In the genomic region with DNA sequence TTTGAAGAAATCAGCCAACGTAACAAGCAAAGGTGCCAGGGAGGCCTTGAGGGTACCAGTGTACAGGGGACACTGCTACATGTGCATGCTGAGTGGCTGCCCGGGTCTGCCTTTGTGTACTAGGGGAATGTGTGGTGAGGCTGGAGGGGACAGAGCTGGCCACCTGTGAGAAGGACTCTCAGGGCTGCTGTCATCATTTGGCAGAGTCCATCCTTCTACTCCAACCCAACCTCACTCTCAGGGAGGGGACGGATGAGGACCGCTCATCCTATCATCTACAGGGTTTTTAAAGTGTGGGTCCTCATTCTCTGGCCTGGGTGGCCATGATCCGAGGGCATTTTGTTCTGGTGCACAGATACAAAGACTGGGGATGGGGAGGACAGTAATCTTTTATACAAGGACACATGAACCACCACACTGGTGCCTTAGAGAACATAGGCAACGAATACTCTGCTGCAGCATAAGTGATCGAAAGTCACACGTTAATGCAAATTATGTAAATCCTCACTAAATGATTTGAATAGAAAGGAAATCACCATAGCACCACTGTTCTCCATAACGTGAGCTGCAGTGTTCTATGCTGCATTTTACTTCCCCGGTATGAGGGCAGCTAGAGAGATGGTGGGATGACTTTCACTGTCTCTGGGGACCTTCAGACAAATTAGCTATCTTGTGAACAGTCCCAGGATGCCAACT, we compare ENCODE assay signal across 1 cellular context.
TF ChIP-seq lines count a peak whose summit lies in the region.

No MANE protein-coding gene starts in this region.

TF ChIP-seq in GM12878, 131 proteins besides CTCF, POLR2A, EP300 and RAD21 (continued from another document and continues in another):
- TF ChIP-seq HSF1 (IDR thresholded peaks at IDR 0.05; ENCODE audit: low read depth, low read length) (no peak), MEF2A (IDR thresholded peaks at IDR 0.05; ENCODE audit: insufficient read depth, low read depth, low read length) (0 out of 2 replicates have a peak, but pooled peaks have one; percentile 12), GATAD2B (conservative IDR thresholded peaks at IDR 0.05; ENCODE audit: low read depth) (no peak; the same call in 1 of the 2 replicates), IKZF1 (conservative IDR thresholded peaks at IDR 0.05) (no peak), ZBED1 (IDR thresholded peaks at IDR 0.05; ENCODE audit: borderline replicate concordance) (peak; percentile 77; the same call in 1 of the 2 replicates), RBBP5 (conservative IDR thresholded peaks at IDR 0.05) (no peak), CHD2 (IDR thresholded peaks at IDR 0.05; ENCODE audit: borderline replicate concordance, low read depth, low read length) (peak; percentile 53; the same call in 1 of the 2 replicates), KDM1A (IDR thresholded peaks at IDR 0.05; ENCODE audit: borderline replicate concordance) (no peak), ZBTB40 (IDR thresholded peaks at IDR 0.05; ENCODE audit: borderline replicate concordance) (0 out of 2 replicates have a peak, but pooled peaks have one; percentile 30), BHLHE40 (IDR thresholded peaks at IDR 0.05; ENCODE audit: borderline replicate concordance in 1 of 2, low read depth in 2 of 2, low read length in 1 of 2) (peak; percentile 97 to 99), ZNF274 (IDR thresholded peaks at IDR 0.05; ENCODE audit: insufficient read depth, insufficient read length) (no peak), ZZZ3 (IDR thresholded peaks at IDR 0.05; ENCODE audit: control insufficient read depth, insufficient read length, low read depth) (no peak), MXI1 (IDR thresholded peaks at IDR 0.05; ENCODE audit: low read depth, low read length) (peak; percentile 70; the same call in 1 of the 2 replicates), MEF2B (IDR thresholded peaks at IDR 0.05; ENCODE audit: partially characterized antibody, poor library complexity, severe bottlenecking) (peak; percentile 98), SP1 (IDR thresholded peaks at IDR 0.05; ENCODE audit: low read depth, low read length) (no peak), HDAC2 (IDR thresholded peaks at IDR 0.05) (no peak), YY1 (IDR thresholded peaks at IDR 0.05; ENCODE audit: low read depth, low read length) (peak; percentile 69; the same call in 1 of the 2 replicates), CREM (IDR thresholded peaks at IDR 0.05; ENCODE audit: low read depth) (peak; percentile 10; the same call in 1 of the 2 replicates), CHD1 (IDR thresholded peaks at IDR 0.05; ENCODE audit: low read depth, low read length) (no peak), IRF3 (IDR thresholded peaks at IDR 0.05) (no peak), POU2F2 (IDR thresholded peaks at IDR 0.05; ENCODE audit: borderline replicate concordance, low read depth, low read length) (peak; percentile 98), ASH2L (IDR thresholded peaks at IDR 0.05; ENCODE audit: borderline replicate concordance, low read depth) (no peak), RFX5 (IDR thresholded peaks at IDR 0.05; ENCODE audit: low read depth, low read length) (no peak), SREBF2 (IDR thresholded peaks at IDR 0.05; ENCODE audit: low read length) (no peak), ZNF24 (IDR thresholded peaks at IDR 0.05) (no peak), STAT1 (conservative IDR thresholded peaks at IDR 0.05) (no peak)
- TF ChIP-seq, protein P1, sequence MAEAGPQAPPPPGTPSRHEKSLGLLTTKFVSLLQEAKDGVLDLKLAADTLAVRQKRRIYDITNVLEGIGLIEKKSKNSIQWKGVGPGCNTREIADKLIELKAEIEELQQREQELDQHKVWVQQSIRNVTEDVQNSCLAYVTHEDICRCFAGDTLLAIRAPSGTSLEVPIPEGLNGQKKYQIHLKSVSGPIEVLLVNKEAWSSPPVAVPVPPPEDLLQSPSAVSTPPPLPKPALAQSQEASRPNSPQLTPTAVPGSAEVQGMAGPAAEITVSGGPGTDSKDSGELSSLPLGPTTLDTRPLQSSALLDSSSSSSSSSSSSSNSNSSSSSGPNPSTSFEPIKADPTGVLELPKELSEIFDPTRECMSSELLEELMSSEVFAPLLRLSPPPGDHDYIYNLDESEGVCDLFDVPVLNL (IDR thresholded peaks at IDR 0.05; ENCODE audit: low read depth, low read length): no peak
- TF ChIP-seq, protein P2, sequence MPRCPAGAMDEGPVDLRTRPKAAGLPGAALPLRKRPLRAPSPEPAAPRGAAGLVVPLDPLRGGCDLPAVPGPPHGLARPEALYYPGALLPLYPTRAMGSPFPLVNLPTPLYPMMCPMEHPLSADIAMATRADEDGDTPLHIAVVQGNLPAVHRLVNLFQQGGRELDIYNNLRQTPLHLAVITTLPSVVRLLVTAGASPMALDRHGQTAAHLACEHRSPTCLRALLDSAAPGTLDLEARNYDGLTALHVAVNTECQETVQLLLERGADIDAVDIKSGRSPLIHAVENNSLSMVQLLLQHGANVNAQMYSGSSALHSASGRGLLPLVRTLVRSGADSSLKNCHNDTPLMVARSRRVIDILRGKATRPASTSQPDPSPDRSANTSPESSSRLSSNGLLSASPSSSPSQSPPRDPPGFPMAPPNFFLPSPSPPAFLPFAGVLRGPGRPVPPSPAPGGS (IDR thresholded peaks at IDR 0.05; ENCODE audit: borderline replicate concordance, insufficient read depth, low read depth, low read length, poor library complexity, severe bottlenecking): peak; percentile 82
- TF ChIP-seq, protein P3, sequence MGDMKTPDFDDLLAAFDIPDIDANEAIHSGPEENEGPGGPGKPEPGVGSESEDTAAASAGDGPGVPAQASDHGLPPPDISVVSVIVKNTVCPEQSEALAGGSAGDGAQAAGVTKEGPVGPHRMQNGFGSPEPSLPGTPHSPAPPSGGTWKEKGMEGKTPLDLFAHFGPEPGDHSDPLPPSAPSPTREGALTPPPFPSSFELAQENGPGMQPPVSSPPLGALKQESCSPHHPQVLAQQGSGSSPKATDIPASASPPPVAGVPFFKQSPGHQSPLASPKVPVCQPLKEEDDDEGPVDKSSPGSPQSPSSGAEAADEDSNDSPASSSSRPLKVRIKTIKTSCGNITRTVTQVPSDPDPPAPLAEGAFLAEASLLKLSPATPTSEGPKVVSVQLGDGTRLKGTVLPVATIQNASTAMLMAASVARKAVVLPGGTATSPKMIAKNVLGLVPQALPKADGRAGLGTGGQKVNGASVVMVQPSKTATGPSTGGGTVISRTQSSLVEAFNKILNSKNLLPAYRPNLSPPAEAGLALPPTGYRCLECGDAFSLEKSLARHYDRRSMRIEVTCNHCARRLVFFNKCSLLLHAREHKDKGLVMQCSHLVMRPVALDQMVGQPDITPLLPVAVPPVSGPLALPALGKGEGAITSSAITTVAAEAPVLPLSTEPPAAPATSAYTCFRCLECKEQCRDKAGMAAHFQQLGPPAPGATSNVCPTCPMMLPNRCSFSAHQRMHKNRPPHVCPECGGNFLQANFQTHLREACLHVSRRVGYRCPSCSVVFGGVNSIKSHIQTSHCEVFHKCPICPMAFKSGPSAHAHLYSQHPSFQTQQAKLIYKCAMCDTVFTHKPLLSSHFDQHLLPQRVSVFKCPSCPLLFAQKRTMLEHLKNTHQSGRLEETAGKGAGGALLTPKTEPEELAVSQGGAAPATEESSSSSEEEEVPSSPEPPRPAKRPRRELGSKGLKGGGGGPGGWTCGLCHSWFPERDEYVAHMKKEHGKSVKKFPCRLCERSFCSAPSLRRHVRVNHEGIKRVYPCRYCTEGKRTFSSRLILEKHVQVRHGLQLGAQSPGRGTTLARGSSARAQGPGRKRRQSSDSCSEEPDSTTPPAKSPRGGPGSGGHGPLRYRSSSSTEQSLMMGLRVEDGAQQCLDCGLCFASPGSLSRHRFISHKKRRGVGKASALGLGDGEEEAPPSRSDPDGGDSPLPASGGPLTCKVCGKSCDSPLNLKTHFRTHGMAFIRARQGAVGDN (IDR thresholded peaks at IDR 0.05): peak; percentile 75; the same call in 1 of the 2 replicates
- TF ChIP-seq, protein P4, sequence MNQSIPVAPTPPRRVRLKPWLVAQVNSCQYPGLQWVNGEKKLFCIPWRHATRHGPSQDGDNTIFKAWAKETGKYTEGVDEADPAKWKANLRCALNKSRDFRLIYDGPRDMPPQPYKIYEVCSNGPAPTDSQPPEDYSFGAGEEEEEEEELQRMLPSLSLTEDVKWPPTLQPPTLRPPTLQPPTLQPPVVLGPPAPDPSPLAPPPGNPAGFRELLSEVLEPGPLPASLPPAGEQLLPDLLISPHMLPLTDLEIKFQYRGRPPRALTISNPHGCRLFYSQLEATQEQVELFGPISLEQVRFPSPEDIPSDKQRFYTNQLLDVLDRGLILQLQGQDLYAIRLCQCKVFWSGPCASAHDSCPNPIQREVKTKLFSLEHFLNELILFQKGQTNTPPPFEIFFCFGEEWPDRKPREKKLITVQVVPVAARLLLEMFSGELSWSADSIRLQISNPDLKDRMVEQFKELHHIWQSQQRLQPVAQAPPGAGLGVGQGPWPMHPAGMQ (IDR thresholded peaks at IDR 0.05; ENCODE audit: borderline replicate concordance): no peak
- TF ChIP-seq, protein P5, sequence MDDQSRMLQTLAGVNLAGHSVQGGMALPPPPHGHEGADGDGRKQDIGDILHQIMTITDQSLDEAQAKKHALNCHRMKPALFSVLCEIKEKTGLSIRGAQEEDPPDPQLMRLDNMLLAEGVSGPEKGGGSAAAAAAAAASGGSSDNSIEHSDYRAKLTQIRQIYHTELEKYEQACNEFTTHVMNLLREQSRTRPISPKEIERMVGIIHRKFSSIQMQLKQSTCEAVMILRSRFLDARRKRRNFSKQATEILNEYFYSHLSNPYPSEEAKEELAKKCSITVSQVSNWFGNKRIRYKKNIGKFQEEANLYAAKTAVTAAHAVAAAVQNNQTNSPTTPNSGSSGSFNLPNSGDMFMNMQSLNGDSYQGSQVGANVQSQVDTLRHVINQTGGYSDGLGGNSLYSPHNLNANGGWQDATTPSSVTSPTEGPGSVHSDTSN (IDR thresholded peaks at IDR 0.05; ENCODE audit: insufficient replicate concordance, low read depth, low read length): no peak
- TF ChIP-seq, protein P6, sequence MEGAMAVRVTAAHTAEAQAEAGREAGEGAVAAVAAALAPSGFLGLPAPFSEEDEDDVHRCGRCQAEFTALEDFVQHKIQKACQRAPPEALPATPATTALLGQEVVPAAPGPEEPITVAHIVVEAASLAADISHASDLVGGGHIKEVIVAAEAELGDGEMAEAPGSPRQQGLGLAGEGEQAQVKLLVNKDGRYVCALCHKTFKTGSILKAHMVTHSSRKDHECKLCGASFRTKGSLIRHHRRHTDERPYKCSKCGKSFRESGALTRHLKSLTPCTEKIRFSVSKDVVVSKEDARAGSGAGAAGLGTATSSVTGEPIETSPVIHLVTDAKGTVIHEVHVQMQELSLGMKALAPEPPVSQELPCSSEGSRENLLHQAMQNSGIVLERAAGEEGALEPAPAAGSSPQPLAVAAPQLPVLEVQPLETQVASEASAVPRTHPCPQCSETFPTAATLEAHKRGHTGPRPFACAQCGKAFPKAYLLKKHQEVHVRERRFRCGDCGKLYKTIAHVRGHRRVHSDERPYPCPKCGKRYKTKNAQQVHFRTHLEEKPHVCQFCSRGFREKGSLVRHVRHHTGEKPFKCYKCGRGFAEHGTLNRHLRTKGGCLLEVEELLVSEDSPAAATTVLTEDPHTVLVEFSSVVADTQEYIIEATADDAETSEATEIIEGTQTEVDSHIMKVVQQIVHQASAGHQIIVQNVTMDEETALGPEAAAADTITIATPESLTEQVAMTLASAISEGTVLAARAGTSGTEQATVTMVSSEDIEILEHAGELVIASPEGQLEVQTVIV (IDR thresholded peaks at IDR 0.05; ENCODE audit: borderline replicate concordance, partially characterized antibody): no peak
